ENCODE assay signal across 8 cellular contexts in genomic region chr6:33815854-33816253, GRCh38. TPM values are rescaled to one million over a fixed set of nuclear protein-coding genes. Genes with fewer than 3 reads are reported as not detected.
DNase-seq lines count a peak whose midpoint lies in the region; ATAC-seq and TF ChIP-seq lines count a peak whose summit lies in the region.

No MANE protein-coding gene starts in this region.

- ATAC-seq in HG03354 (IDR thresholded peaks at IDR 0.05; ENCODE audit: poor library complexity, severe bottlenecking, unreplicated experiment) (no peak), GM19397 (IDR thresholded peaks at IDR 0.05; ENCODE audit: unreplicated experiment) (no peak)

- DNase-seq in AG08396 (ENCODE audit: low spot score) (peak; percentile 48), GM12865 (ENCODE audit: low read depth) (peak; percentile 28), NCI-H510A treated with DMSO at 0.1 percent for 48 hours (lab: John Stamatoyannopoulos, UW) (peak; percentile 61), endothelial cell (ENCODE audit: low spot score) (peak; percentile 39), HPDE6-E6E7 (ENCODE audit: extremely low spot score) (no peak)
- DNase-seq in activated CD4-positive, CD25-positive, alpha-beta regulatory T cell treated with anti-CD3 and anti-CD28 coated beads, Interleukin-2, amount 50 U/mL, for 72 hours, result no peak

- peaks cover 24% of the 10 kb centered on the region for H3K4me1 Mint-ChIP-seq in endothelial cell (ENCODE audit: unreplicated experiment)

- H3K27me3 Mint-ChIP-seq in endothelial cell (ENCODE audit: unreplicated experiment), result peaks cover 13% of the 10 kb centered on the region

- TF ChIP-seq CTCF in GM12865 (IDR thresholded peaks at IDR 0.05; ENCODE audit: insufficient read depth, low read depth, low read length, missing control alignments), result no peak
- TF ChIP-seq CTCF in endothelial cell (IDR thresholded peaks at IDR 0.05; ENCODE audit: unreplicated experiment), result no peak

- no peak overlapping the region for H3K27ac Mint-ChIP-seq in endothelial cell (ENCODE audit: unreplicated experiment)

- no peak overlapping the region for H3K4me3 Mint-ChIP-seq in endothelial cell (ENCODE audit: unreplicated experiment)

- H3K4me3 ChIP-seq in GM12865 (ENCODE audit: low read depth, low read length), result no peak overlapping the region

- H3K9me3 Mint-ChIP-seq in endothelial cell (ENCODE audit: unreplicated experiment), result no peaks in the 10 kb centered on the region

- H3K36me3 Mint-ChIP-seq in endothelial cell (ENCODE audit: low read depth, unreplicated experiment), result no peaks in the 10 kb centered on the region

RNA-seq across cellular contexts. Expression of gene MLN, which starts 12.1 kb away (rescaled TPM):
- total RNA-seq in endothelial cell (ENCODE audit: unreplicated experiment), result not detected

RNA-seq across cellular contexts. Expression of gene LEMD2, which starts 26.9 kb away (rescaled TPM):
- 105 TPM for total RNA-seq in endothelial cell (ENCODE audit: unreplicated experiment)

Comparison
In these comparisons a context has a peak if more than half of its experiments do, and no peak if none do; other contexts are left out.
1. DNase-seq: peak in AG08396 (single experiment), GM12865 (single experiment), NCI-H510A treated with DMSO at 0.1 percent for 48 hours (single experiment) and endothelial cell (single experiment); none in HPDE6-E6E7 (single experiment) and activated CD4-positive, CD25-positive, alpha-beta regulatory T cell treated with anti-CD3 and anti-CD28 coated beads, Interleukin-2, amount 50 U/mL, for 72 hours (single experiment).